In the genomic region with DNA sequence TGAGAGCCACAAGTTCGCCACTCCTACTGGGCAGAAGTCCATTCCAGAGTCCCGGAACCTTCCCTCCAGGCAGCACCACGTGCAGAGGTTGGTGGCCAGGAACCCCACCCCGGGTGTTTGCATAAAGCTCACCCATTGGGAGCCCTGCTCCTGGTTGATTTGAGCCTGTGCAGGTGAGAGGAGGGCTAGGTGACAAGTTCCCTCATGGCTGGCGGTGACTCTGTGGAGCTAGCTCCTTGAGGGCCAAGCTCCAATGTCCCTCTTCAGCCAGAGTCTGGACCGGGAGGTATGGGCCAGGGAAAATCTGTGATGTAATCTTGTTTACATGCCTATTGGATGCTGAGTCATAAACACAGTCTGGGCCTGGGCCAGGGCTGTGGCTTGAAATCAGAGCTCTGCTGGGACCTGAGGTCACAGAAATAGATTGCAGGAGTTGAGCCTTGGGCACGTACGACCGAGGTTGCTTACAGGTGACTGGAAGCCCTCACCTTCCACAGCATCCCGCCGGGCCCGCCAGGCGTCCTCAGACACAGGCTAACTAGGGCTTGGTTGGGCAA, we compare ENCODE assay signal across 9 cellular contexts.
A peak's percentile ranks its signal among the peaks of the same experiment; 100 is the strongest.
DNase-seq lines count a peak whose midpoint lies in the region; ATAC-seq and TF ChIP-seq lines count a peak whose summit lies in the region.
"Had no signal": no experiment of that assay in that cellular context is flagged by ENCODE, and none has a peak within 500 bp of the region (broad histone marks: within the 10 kb centered on the region; RNA-seq: fewer than 3 reads in every experiment).

No MANE protein-coding gene starts in this region.

- H3K4me1 ChIP-seq in osteoblast (ENCODE audit: insufficient read depth, low read length) = no peaks in the 10 kb centered on the region
- H3K4me1 ChIP-seq in uterus = no peaks in the 10 kb centered on the region
- no peaks in the 10 kb centered on the region for H3K4me1 ChIP-seq in CD4-positive, alpha-beta memory T cell (ENCODE audit: insufficient read depth, low read length)
- H3K4me1 ChIP-seq: heart right ventricle had no signal

- no peaks in the 10 kb centered on the region for H4K20me1 ChIP-seq in osteoblast (ENCODE audit: insufficient read depth, low read length)

- ATAC-seq in esophagus mucosa (peak; percentile 84), GM19023 (IDR thresholded peaks at IDR 0.05; ENCODE audit: unreplicated experiment) (no peak)

- H3K4me3 ChIP-seq in osteoblast (ENCODE audit: insufficient read depth, low read length) = no peak overlapping the region
- H3K4me3 ChIP-seq in uterus = no peak overlapping the region
- H3K4me3 ChIP-seq in CD4-positive, alpha-beta memory T cell (ENCODE audit: low read length in 2 of 2) = no peak overlapping the region
- H3K4me3 ChIP-seq: heart right ventricle had no signal

- no peak overlapping the region for H2AFZ ChIP-seq in osteoblast (ENCODE audit: low read length)

- H3K27ac ChIP-seq in osteoblast (ENCODE audit: low read depth, low read length) (no peak overlapping the region), uterus (no peak overlapping the region)
- H3K27ac ChIP-seq in CD4-positive, alpha-beta memory T cell (ENCODE audit: low read depth, low read length) = no peak overlapping the region
- H3K27ac ChIP-seq: heart right ventricle had no signal

- no peak overlapping the region for H3K4me3 Mint-ChIP-seq in CD4-positive, alpha-beta memory T cell

- H3K36me3 ChIP-seq in osteoblast (ENCODE audit: insufficient read depth, low read length) = no peaks in the 10 kb centered on the region
- H3K36me3 ChIP-seq in uterus = no peaks in the 10 kb centered on the region
- H3K36me3 ChIP-seq in CD4-positive, alpha-beta memory T cell (ENCODE audit: insufficient read depth, low read length) = no peaks in the 10 kb centered on the region
- H3K36me3 ChIP-seq: heart right ventricle had no signal

- no peak for TF ChIP-seq POLR2A in uterus (IDR thresholded peaks at IDR 0.05)

- CTCF ChIA-PET in CD4-positive, alpha-beta memory T cell (lab: Charles Lee; ENCODE audit: partially characterized antibody) = no interaction called here

- H3K27me3 ChIP-seq in osteoblast (ENCODE audit: insufficient read depth, low read length) (peaks cover 45% of the 10 kb centered on the region), uterus (no peaks in the 10 kb centered on the region)
- no peaks in the 10 kb centered on the region for H3K27me3 ChIP-seq in CD4-positive, alpha-beta memory T cell (ENCODE audit: insufficient read depth, low read length)

- H3K9me3 Mint-ChIP-seq in CD4-positive, alpha-beta memory T cell = no peaks in the 10 kb centered on the region

- no peaks in the 10 kb centered on the region for H3K9me3 ChIP-seq in osteoblast (ENCODE audit: low read depth, low read length)
- H3K9me3 ChIP-seq in uterus = no peaks in the 10 kb centered on the region
- H3K9me3 ChIP-seq in CD4-positive, alpha-beta memory T cell (ENCODE audit: control insufficient read depth in 1 of 2, low read length in 2 of 2) = no peaks in the 10 kb centered on the region

- TF ChIP-seq CTCF in osteoblast (IDR thresholded peaks at IDR 0.05; ENCODE audit: extremely low read depth, low read depth, low read length) (no peak), uterus (IDR thresholded peaks at IDR 0.05) (no peak)

- H3K4me2 ChIP-seq in osteoblast (ENCODE audit: insufficient read depth, low read length) = no peak overlapping the region

- H3K27ac Mint-ChIP-seq in CD4-positive, alpha-beta memory T cell = no peak overlapping the region

- DNase-seq in Daoy (ENCODE audit: low read depth) (peak; percentile 65), OCI-M1 (lab: John Stamatoyannopoulos, UW) (peak; percentile 57), osteoblast (ENCODE audit: insufficient read length, low spot score, missing footprints) (peak; percentile 87), uterus (no peak), DMS153 (lab: John Stamatoyannopoulos, UW) (no peak)
- DNase-seq in CD4-positive, alpha-beta memory T cell = no peak

- POLR2A ChIA-PET in CD4-positive, alpha-beta memory T cell (lab: Charles Lee; ENCODE audit: partially characterized antibody) = no interaction called here

- H3K4me1 Mint-ChIP-seq in CD4-positive, alpha-beta memory T cell = no peaks in the 10 kb centered on the region

- no peaks in the 10 kb centered on the region for H3K79me2 ChIP-seq in osteoblast (ENCODE audit: insufficient read depth, low read length)

- intact Hi-C loops in uterus (cut with DNase I; ENCODE audit: low total_unique reads) = no loop called here
- intact Hi-C loops in CD4-positive, alpha-beta memory T cell (cut with micrococcal nuclease) = no loop called here

- peaks cover 0 to 6% of the 10 kb centered on the region in 2 donors for H3K27me3 Mint-ChIP-seq in CD4-positive, alpha-beta memory T cell

- H3K36me3 Mint-ChIP-seq in CD4-positive, alpha-beta memory T cell = no peaks in the 10 kb centered on the region

Comparison
In these comparisons a context has a peak if more than half of its experiments do, and no peak if none do; other contexts are left out.
1. DNase-seq: peak in Daoy (single experiment), OCI-M1 (single experiment) and osteoblast (single experiment); none in uterus (0 of 2), CD4-positive, alpha-beta memory T cell (0 of 5) and DMS153 (single experiment).